In the genomic region with DNA sequence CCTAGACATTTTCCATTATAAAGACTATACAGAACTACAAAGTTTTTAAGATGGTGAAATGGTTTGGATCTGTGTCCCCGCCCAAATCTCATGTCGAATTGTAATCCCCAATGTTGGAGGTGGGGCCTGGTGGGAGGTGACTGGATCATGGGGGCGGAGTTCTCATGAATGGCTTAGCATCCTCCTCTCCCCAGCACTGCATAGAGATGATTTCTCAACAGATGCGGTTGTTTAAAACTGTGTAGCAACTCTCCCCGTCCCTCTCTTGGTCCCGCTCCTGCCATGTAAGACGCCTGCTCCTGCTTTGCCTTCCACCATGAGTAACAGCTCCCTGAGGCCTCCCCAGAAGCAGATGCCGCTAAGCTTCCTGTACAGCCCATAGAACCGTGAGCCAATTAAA, we compare ENCODE assay signal across 1 cellular context.
TF ChIP-seq lines count a peak whose summit lies in the region.

No MANE protein-coding gene starts in this region.

TF ChIP-seq in H1, 55 proteins besides CTCF, POLR2A, EP300 and RAD21 (continued from another document):
- TF ChIP-seq CBX8 (IDR thresholded peaks at IDR 0.05; ENCODE audit: borderline replicate concordance, low read depth, low read length) (no peak), ATF2 (IDR thresholded peaks at IDR 0.05; ENCODE audit: low read length) (no peak), KDM1A (IDR thresholded peaks at IDR 0.05; ENCODE audit: borderline replicate concordance, low read length) (no peak), TBP (IDR thresholded peaks at IDR 0.05; ENCODE audit: low read depth, low read length) (no peak), RXRA (IDR thresholded peaks at IDR 0.05; ENCODE audit: insufficient read depth, low read depth, low read length) (no peak), SIRT6 (IDR thresholded peaks at IDR 0.05; ENCODE audit: low read length) (no peak), GABPA (IDR thresholded peaks at IDR 0.05; ENCODE audit: borderline replicate concordance, insufficient read depth, low read length) (no peak), TAF7 (optimal IDR thresholded peaks at IDR 0.05; ENCODE audit: borderline replicate concordance, low read depth, low read length) (no peak), ATF3 (IDR thresholded peaks at IDR 0.05; ENCODE audit: insufficient read depth, low read depth, low read length) (no peak), SP2 (IDR thresholded peaks at IDR 0.05; ENCODE audit: low read length) (no peak), EGR1 (IDR thresholded peaks at IDR 0.05; ENCODE audit: borderline replicate concordance, low read depth, low read length) (no peak), EZH2 (IDR thresholded peaks at IDR 0.05; ENCODE audit: low read depth, low read length, severe bottlenecking) (no peak)
- TF ChIP-seq, protein P1, sequence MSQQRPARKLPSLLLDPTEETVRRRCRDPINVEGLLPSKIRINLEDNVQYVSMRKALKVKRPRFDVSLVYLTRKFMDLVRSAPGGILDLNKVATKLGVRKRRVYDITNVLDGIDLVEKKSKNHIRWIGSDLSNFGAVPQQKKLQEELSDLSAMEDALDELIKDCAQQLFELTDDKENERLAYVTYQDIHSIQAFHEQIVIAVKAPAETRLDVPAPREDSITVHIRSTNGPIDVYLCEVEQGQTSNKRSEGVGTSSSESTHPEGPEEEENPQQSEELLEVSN (IDR thresholded peaks at IDR 0.05), result no peak
